Comparison of ENCODE assay signal across 27 cellular contexts in the genomic region with DNA sequence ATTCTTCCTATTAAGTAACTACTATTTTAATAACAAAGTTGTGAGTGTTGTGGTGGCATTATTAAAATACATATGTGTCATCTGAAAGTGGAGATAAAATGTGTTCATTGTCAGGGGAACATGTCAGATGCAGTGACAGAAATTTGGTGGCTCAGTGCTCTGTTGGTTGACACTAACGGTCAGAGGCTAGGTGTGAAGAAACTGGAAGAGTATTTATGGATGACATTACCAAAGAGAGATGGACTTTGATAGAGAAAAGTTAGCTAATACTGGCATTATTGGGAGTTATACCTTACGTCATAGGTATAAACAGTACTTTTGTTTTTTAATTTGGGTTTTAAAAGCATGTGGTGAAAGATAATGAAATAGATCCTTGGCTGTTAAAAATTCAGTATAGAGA.
"Had no signal": no experiment of that assay in that cellular context is flagged by ENCODE, and none has a peak within 500 bp of the region (broad histone marks: within the 10 kb centered on the region; RNA-seq: fewer than 3 reads in every experiment).

No MANE protein-coding gene starts in this region.

- H3K27ac ChIP-seq: colonic mucosa, epithelial cell of prostate, esophagus squamous epithelium, heart right ventricle, left ventricle myocardium inferior, lower lobe of right lung had no signal

- H3K4me3 Mint-ChIP-seq: dendritic cell treated with granulocyte-macrophage colony-stimulating factor and Interleukin-4, amounts not matched to agents 40 ng/mL and 50 ng/mL, for 4 days; effector memory CD8-positive, alpha-beta T cell; endodermal cell; mesothelial cell of epicardium had no signal

- ATAC-seq: effector memory CD8-positive, alpha-beta T cell; esophagus mucosa; gastrocnemius medialis; heart right ventricle; left cardiac atrium; lower lobe of right lung; mucosa of descending colon had no signal

- H3K9me3 Mint-ChIP-seq: effector memory CD8-positive, alpha-beta T cell had no signal

- H3K27me3 ChIP-seq: colonic mucosa, esophagus squamous epithelium, gastrocnemius medialis, heart right ventricle had no signal

- FAIRE-seq: endometrium, islet of Langerhans, keratinocyte had no signal

- H3K4me1 ChIP-seq: colonic mucosa, esophagus squamous epithelium had no signal

- DNase-seq: cerebellar nuclear complex; colonic mucosa; cortex of kidney; effector CD8-positive, alpha-beta T cell; effector memory CD8-positive, alpha-beta T cell; endodermal cell; erythroblast; esophagus squamous epithelium; foreskin fibroblast; foreskin melanocyte; gastrocnemius medialis; glutamatergic neuron; head of caudate nucleus; heart right ventricle; hippocampal formation; left cardiac atrium; left ventricle myocardium inferior; lower lobe of right lung; mesenchymal stem cell; mucosa of descending colon had no signal

- H3K4me3 ChIP-seq: colonic mucosa, esophagus squamous epithelium, gastrocnemius medialis, heart right ventricle, left ventricle myocardium inferior, lower lobe of right lung, mucosa of descending colon had no signal

- H3K27ac Mint-ChIP-seq: dendritic cell treated with granulocyte-macrophage colony-stimulating factor and Interleukin-4, amounts not matched to agents 40 ng/mL and 50 ng/mL, for 4 days; effector memory CD8-positive, alpha-beta T cell; endodermal cell; mesothelial cell of epicardium had no signal

- H3K27me3 Mint-ChIP-seq: dendritic cell treated with granulocyte-macrophage colony-stimulating factor and Interleukin-4, amounts not matched to agents 40 ng/mL and 50 ng/mL, for 4 days; effector memory CD8-positive, alpha-beta T cell had no signal

- H3K36me3 ChIP-seq: colonic mucosa, esophagus squamous epithelium, gastrocnemius medialis, heart right ventricle, left ventricle myocardium inferior, lower lobe of right lung had no signal

- H3K9me3 ChIP-seq: colonic mucosa, esophagus squamous epithelium, gastrocnemius medialis, heart right ventricle, left ventricle myocardium inferior, lower lobe of right lung, mucosa of descending colon had no signal
